19 cellular contexts compared by ENCODE assay signal in genomic region chr22:36660510-36660840, GRCh38. TPM values are rescaled to one million over a fixed set of nuclear protein-coding genes. Genes with fewer than 3 reads are reported as not detected.
DNase-seq lines count a peak whose midpoint lies in the region; ATAC-seq, FAIRE-seq and TF ChIP-seq lines count a peak whose summit lies in the region.
"Had no signal": no experiment of that assay in that cellular context is flagged by ENCODE, and none has a peak within 500 bp of the region (broad histone marks: within the 10 kb centered on the region; RNA-seq: fewer than 3 reads in every experiment).

No MANE protein-coding gene starts in this region.

- 94% methylated on average over 8 of the region's 8 CpGs; no CpG with 5 or more reads in 1 of the 2 experiments for WGBS in H1 (ENCODE audit: extremely low coverage in 1 of 2, insufficient coverage in 1 of 2, insufficient read length in 1 of 2, insufficient replicate concordance in 2 of 2, low coverage in 1 of 2, low lambda C conversion rate in 2 of 2, missing lambda C conversion rate in 1 of 2), 2 experiments

- no peak overlapping the region for H3K56ac ChIP-seq in H1 (replicated peaks; ENCODE audit: insufficient read length, low read depth, low read length)

- H3K27ac ChIP-seq in C4-2B (peak overlapping the region; percentile 65), SJSA1 (peak overlapping the region; percentile 31), H1 (ENCODE audit: low read depth, low read length) (no peak overlapping the region)
- H3K27ac ChIP-seq: uterus had no signal

- H3K4me1 ChIP-seq in SJSA1 (replicated peaks) (peaks cover 20% of the 10 kb centered on the region), H1 (replicated peaks in 1 of 4; ENCODE audit: control insufficient read depth in 3 of 4, insufficient read depth in 4 of 4, low read length in 3 of 4) (peaks cover 0 to 6% (median 3%) of the 10 kb centered on the region in 4 experiments; a peak in 1 of 7 replicates), skeletal muscle satellite cell (ENCODE audit: control insufficient read depth, insufficient read depth, low read length) (peaks cover 16% of the 10 kb centered on the region)

- H3K4me2 ChIP-seq in H1 (ENCODE audit: insufficient read depth in 1 of 2, low read depth in 2 of 2, low read length in 2 of 2), result no peak overlapping the region
- H3K4me2 ChIP-seq in skeletal muscle satellite cell (ENCODE audit: low read length), result peak overlapping the region; percentile 79

- FAIRE-seq in H1 (lab: Jason Lieb, UNC) (no peak), GM12891 (lab: Jason Lieb, UNC) (no peak)
- FAIRE-seq: bronchial epithelial cell had no signal

- TF ChIP-seq RAD21 in H1 (IDR thresholded peaks at IDR 0.05 in 1 of 2, conservative IDR thresholded peaks at IDR 0.05 in 1 of 2; ENCODE audit: low read depth in 2 of 2, low read length in 2 of 2), result no peak

- H3K27me3 Mint-ChIP-seq in activated T-helper 17 cell treated with anti-CD3 and anti-CD28 coated beads, Interleukin-2, amount 50 U/mL, for 72 hours, result peaks cover 56% of the 10 kb centered on the region

- CTCF ChIA-PET in H1 (lab: Charles Lee; ENCODE audit: partially characterized antibody), result interaction anchor here (1.2 to 1.7 kb wide), 2 partner anchors 11 to 46 kb away, joined by 3 to 4 read pairs; no protein-coding TSS in a partner anchor

- H3K4me3 ChIP-seq in SJSA1 (peak overlapping the region; percentile 18), H1 (ENCODE audit: extremely low read depth in 1 of 4, insufficient read depth in 2 of 4, low read depth in 3 of 4, low read length in 4 of 4) (no peak overlapping the region), skeletal muscle satellite cell (ENCODE audit: low read length) (no peak overlapping the region)
- H3K4me3 ChIP-seq: uterus had no signal

- TF ChIP-seq CTCF in C4-2B (conservative IDR thresholded peaks at IDR 0.05) (no peak), H1 (IDR thresholded peaks at IDR 0.05; ENCODE audit: control extremely low read depth in 1 of 3, insufficient read depth in 1 of 3, low read depth in 1 of 3, low read length in 3 of 3) (no peak)

- H3K79me1 ChIP-seq in H1 (ENCODE audit: low read depth, low read length), result no peaks in the 10 kb centered on the region

- H2BK12ac ChIP-seq in H1 (ENCODE audit: low read depth, low read length), result no peak overlapping the region

- H3K9me3 Mint-ChIP-seq in activated T-helper 17 cell treated with anti-CD3 and anti-CD28 coated beads, Interleukin-2, amount 50 U/mL, for 72 hours, result peaks cover 3% of the 10 kb centered on the region
- H3K9me3 Mint-ChIP-seq: T-helper 2 cell treated with Interferon-gamma antibody and Interleukin-4, amounts not matched to agents 5 μg/mL and 100 μg/mL, for 36 hours had no signal

- H4K5ac ChIP-seq in H1 (ENCODE audit: insufficient read length, low read depth, low read length), result no peak overlapping the region

- H3K4ac ChIP-seq in H1 (replicated peaks; ENCODE audit: insufficient read length, low read depth, low read length), result no peak overlapping the region

- H3K27me3 ChIP-seq in SJSA1 (replicated peaks), result peaks cover 25% of the 10 kb centered on the region
- H3K27me3 ChIP-seq in H1 (replicated peaks in 1 of 4; ENCODE audit: control insufficient read depth in 3 of 4, extremely low read depth in 1 of 4, insufficient read depth in 3 of 4, low read length in 3 of 4), result no peaks in the 10 kb centered on the region
- H3K27me3 ChIP-seq in skeletal muscle satellite cell (ENCODE audit: control insufficient read depth, insufficient read depth, low read length), result peaks cover 29% of the 10 kb centered on the region
- H3K27me3 ChIP-seq: uterus had no signal

- no peak for DNase-seq in SJSA1 (ENCODE audit: low read depth in 1 of 2, low spot score in 2 of 2)
- DNase-seq in H1 (ENCODE audit: low read depth in 1 of 2, low spot score in 2 of 2), result no peak
- DNase-seq in GM12891 (ENCODE audit: insufficient read length, low spot score), result no peak
- no peak for DNase-seq in AG08395 (ENCODE audit: low spot score)
- no peak for DNase-seq in HuH-7 (ENCODE audit: low spot score)
- DNase-seq: activated CD4-positive, alpha-beta T cell treated with anti-CD3 and anti-CD28 coated beads for 1 hour; effector memory CD4-positive, alpha-beta T cell; SIG-M5 had no signal

- H4K91ac ChIP-seq in H1 (replicated peaks; ENCODE audit: insufficient read length, low read length), result no peak overlapping the region

- TF ChIP-seq POLR2A in H1 (IDR thresholded peaks at IDR 0.05; ENCODE audit: control extremely low read depth in 1 of 2, low read depth in 2 of 2, low read length in 2 of 2) (no peak), GM12891 (IDR thresholded peaks at IDR 0.05; ENCODE audit: low read depth, low read length) (no peak)

- no peaks in the 10 kb centered on the region for H3K36me3 Mint-ChIP-seq in activated T-helper 17 cell treated with anti-CD3 and anti-CD28 coated beads, Interleukin-2, amount 50 U/mL, for 72 hours (ENCODE audit: low read depth)
- H3K36me3 Mint-ChIP-seq: IgD-negative memory B cell; stimulated activated memory B cell treated with anti-CD40 and anti-IgM and Interleukin-4, amounts not matched to agents 10 μg/mL and 1 μg/mL and 100 μg/mL, for 72 hours had no signal

- no peak overlapping the region for H2BK15ac ChIP-seq in H1 (ENCODE audit: low read length)

- H3K4me1 Mint-ChIP-seq in activated T-helper 17 cell treated with anti-CD3 and anti-CD28 coated beads, Interleukin-2, amount 50 U/mL, for 72 hours, result no peaks in the 10 kb centered on the region
- H3K4me1 Mint-ChIP-seq: IgD-negative memory B cell; stimulated activated memory B cell treated with anti-CD40 and anti-IgM and Interleukin-4, amounts not matched to agents 10 μg/mL and 1 μg/mL and 100 μg/mL, for 72 hours had no signal

- POLR2A ChIA-PET in H1 (lab: Charles Lee; ENCODE audit: partially characterized antibody), result interaction anchor here (0.9 kb wide), 1 partner anchor 75 kb away, joined by 3 read pairs; no protein-coding TSS in a partner anchor

- no peak overlapping the region for H3K23ac ChIP-seq in H1 (ENCODE audit: insufficient read length)

- no peak for ATAC-seq in activated T-helper 17 cell treated with anti-CD3 and anti-CD28 coated beads, Interleukin-2, amount 50 U/mL, for 72 hours (replicated peaks)

- no peak overlapping the region for H3K18ac ChIP-seq in H1 (ENCODE audit: extremely low read depth, low read length)

- no peak overlapping the region for H3K9ac ChIP-seq in H1 (replicated peaks in 1 of 4; ENCODE audit: extremely low read depth in 1 of 4, low read depth in 3 of 4, low read length in 3 of 4)
- H3K9ac ChIP-seq in skeletal muscle satellite cell (ENCODE audit: low read depth, low read length), result no peak overlapping the region

- H3K27ac Mint-ChIP-seq in activated T-helper 17 cell treated with anti-CD3 and anti-CD28 coated beads, Interleukin-2, amount 50 U/mL, for 72 hours, result no peak overlapping the region
- H3K27ac Mint-ChIP-seq: IgD-negative memory B cell; stimulated activated memory B cell treated with anti-CD40 and anti-IgM and Interleukin-4, amounts not matched to agents 10 μg/mL and 1 μg/mL and 100 μg/mL, for 72 hours; T-helper 2 cell treated with Interferon-gamma antibody and Interleukin-4, amounts not matched to agents 5 μg/mL and 100 μg/mL, for 36 hours had no signal

- H3K9me3 ChIP-seq in SJSA1 (replicated peaks), result no peaks in the 10 kb centered on the region
- H3K9me3 ChIP-seq in H1 (ENCODE audit: insufficient read depth in 2 of 2, low read depth in 1 of 2, low read length in 1 of 2), result no peaks in the 10 kb centered on the region
- H3K9me3 ChIP-seq in skeletal muscle satellite cell (replicated peaks; ENCODE audit: low read length), result no peaks in the 10 kb centered on the region
- H3K9me3 ChIP-seq: uterus had no signal

- peak overlapping the region; percentile 49; the same call in 1 of the 2 replicates for H2AFZ ChIP-seq in H1 (ENCODE audit: low read length)

- H3K4me3 Mint-ChIP-seq in activated T-helper 17 cell treated with anti-CD3 and anti-CD28 coated beads, Interleukin-2, amount 50 U/mL, for 72 hours, result no peak overlapping the region
- H3K4me3 Mint-ChIP-seq: IgD-negative memory B cell; stimulated activated memory B cell treated with anti-CD40 and anti-IgM and Interleukin-4, amounts not matched to agents 10 μg/mL and 1 μg/mL and 100 μg/mL, for 72 hours; T-helper 2 cell treated with Interferon-gamma antibody and Interleukin-4, amounts not matched to agents 5 μg/mL and 100 μg/mL, for 36 hours had no signal

- H3K79me2 ChIP-seq in H1 (ENCODE audit: control insufficient read depth in 1 of 2, insufficient read depth in 2 of 2, low read length in 2 of 2), result no peaks in the 10 kb centered on the region

- H2BK5ac ChIP-seq in H1 (ENCODE audit: low read depth, low read length), result no peak overlapping the region

- no peak overlapping the region for H4K8ac ChIP-seq in H1 (ENCODE audit: extremely low read depth, insufficient read depth, low read length)

- H2BK20ac ChIP-seq in H1 (ENCODE audit: low read length), result no peak overlapping the region

- no peaks in the 10 kb centered on the region for H4K20me1 ChIP-seq in H1 (replicated peaks in 1 of 2; ENCODE audit: control insufficient read depth in 1 of 2, insufficient read depth in 2 of 2, low read length in 2 of 2)

- no peak overlapping the region for H3K14ac ChIP-seq in H1 (ENCODE audit: insufficient read length)

- TF ChIP-seq EP300 in H1 (IDR thresholded peaks at IDR 0.05; ENCODE audit: borderline replicate concordance in 1 of 2, low read depth in 2 of 2, low read length in 2 of 2), result no peak

- H3K36me3 ChIP-seq in SJSA1 (no peaks in the 10 kb centered on the region), H1 (ENCODE audit: control insufficient read depth in 2 of 4, insufficient read depth in 4 of 4, low read length in 3 of 4) (no peaks in the 10 kb centered on the region), skeletal muscle satellite cell (ENCODE audit: insufficient read depth, low read length) (no peaks in the 10 kb centered on the region)
- H3K36me3 ChIP-seq: uterus had no signal

- no peak overlapping the region for H2AK5ac ChIP-seq in H1 (ENCODE audit: low read depth, low read length)

- H2BK120ac ChIP-seq in H1 (replicated peaks; ENCODE audit: low read depth, low read length), result no peak overlapping the region

- H3K23me2 ChIP-seq in H1 (ENCODE audit: low read depth, low read length), result no peaks in the 10 kb centered on the region

RNA-seq across cellular contexts. Expression of gene CACNG2, which starts 43.1 kb away (rescaled TPM):
- total RNA-seq in SJSA1 (2014; rRNA removed; shearing (Covaris generic)), result not detected in 2 replicates
- total RNA-seq in H1 (2021; fragmentation: NEBNext Ultra II Directional; extraction: Animal tissue kit (Norgen Biotek cat#: 25700)), result not detected in 2 replicates
- polyA plus RNA-seq in H1 (2011; rRNA removed), result not detected in 2 replicates
- polyA plus RNA-seq in H1 (2011; cell fraction: cytosol; rRNA removed), result not detected
- not detected for polyA plus RNA-seq in H1 (2011; cell fraction: nucleus; rRNA removed)
- not detected in 4 replicates for polyA plus RNA-seq in H1 (2012, experiment 1 of 2)
- not detected for polyA plus RNA-seq in H1 (2012, experiment 2 of 2)
- 0.04 TPM for polyA plus RNA-seq in H1 (2013, experiment 1 of 2)
- not detected for polyA plus RNA-seq in H1 (2013, experiment 2 of 2)
- not detected in 2 replicates for polyA minus RNA-seq in H1 (2011; rRNA and poly(A)+ RNA removed)
- not detected for polyA minus RNA-seq in H1 (2011; cell fraction: cytosol; rRNA and poly(A)+ RNA removed)
- polyA minus RNA-seq in H1 (2011; cell fraction: nucleus; rRNA and poly(A)+ RNA removed), result not detected
- total RNA-seq in skeletal muscle satellite cell (2012; rRNA removed), result not detected in 2 replicates
- polyA plus RNA-seq in GM12891 (2012; ENCODE audit: low read depth, missing spikeins), result not detected
- not detected for total RNA-seq in activated T-helper 17 cell treated with anti-CD3 and anti-CD28 coated beads, Interleukin-2, amount 50 U/mL, for 72 hours
- total RNA-seq: bronchial epithelial cell, kidney epithelial cell, mucosa of gallbladder, NCI-H460, uterus had no signal
- polyA plus RNA-seq: IgD-negative memory B cell had no signal
